1 cellular context compared by ENCODE assay signal in genomic region chr13:18628428-18628827, GRCh38.
TF ChIP-seq lines count a peak whose summit lies in the region.

No MANE protein-coding gene starts in this region.

TF ChIP-seq in HepG2, 621 proteins besides CTCF, POLR2A, EP300 and RAD21 (continued from another document):
- TF ChIP-seq, protein P1, sequence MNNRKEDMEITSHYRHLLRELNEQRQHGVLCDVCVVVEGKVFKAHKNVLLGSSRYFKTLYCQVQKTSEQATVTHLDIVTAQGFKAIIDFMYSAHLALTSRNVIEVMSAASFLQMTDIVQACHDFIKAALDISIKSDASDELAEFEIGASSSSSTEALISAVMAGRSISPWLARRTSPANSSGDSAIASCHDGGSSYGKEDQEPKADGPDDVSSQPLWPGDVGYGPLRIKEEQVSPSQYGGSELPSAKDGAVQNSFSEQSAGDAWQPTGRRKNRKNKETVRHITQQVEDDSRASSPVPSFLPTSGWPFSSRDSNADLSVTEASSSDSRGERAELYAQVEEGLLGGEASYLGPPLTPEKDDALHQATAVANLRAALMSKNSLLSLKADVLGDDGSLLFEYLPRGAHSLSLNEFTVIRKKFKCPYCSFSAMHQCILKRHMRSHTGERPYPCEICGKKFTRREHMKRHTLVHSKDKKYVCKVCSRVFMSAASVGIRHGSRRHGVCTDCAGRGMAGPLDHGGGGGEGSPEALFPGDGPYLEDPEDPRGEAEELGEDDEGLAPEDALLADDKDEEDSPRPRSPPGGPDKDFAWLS (CRISPR knock-in tag; IDR thresholded peaks at IDR 0.05; ENCODE audit: borderline replicate concordance), result no peak
- no peak for TF ChIP-seq SATB2 (CRISPR knock-in tag; IDR thresholded peaks at IDR 0.05)
- no peak for TF ChIP-seq DDIT3 (CRISPR knock-in tag; IDR thresholded peaks at IDR 0.05)
- TF ChIP-seq CREB1 (IDR thresholded peaks at IDR 0.05), result no peak
- no peak for TF ChIP-seq CREB1 (CRISPR knock-in tag; IDR thresholded peaks at IDR 0.05)
- TF ChIP-seq ZKSCAN8 (CRISPR knock-in tag; IDR thresholded peaks at IDR 0.05; ENCODE audit: borderline replicate concordance), result no peak
- no peak for TF ChIP-seq KLF13 (CRISPR knock-in tag; IDR thresholded peaks at IDR 0.05)
- no peak for TF ChIP-seq KLF11 (CRISPR knock-in tag; IDR thresholded peaks at IDR 0.05)
- no peak for TF ChIP-seq JDP2 (CRISPR knock-in tag; IDR thresholded peaks at IDR 0.05; ENCODE audit: borderline replicate concordance)
- TF ChIP-seq ZNF549 (CRISPR knock-in tag; IDR thresholded peaks at IDR 0.05), result no peak
TF ChIP-seq in HepG2: peak in this region for 0.
